ENCODE assay signal across 9 cellular contexts in genomic region chr1:151991663-151992344, GRCh38. TPM values are rescaled to one million over a fixed set of nuclear protein-coding genes. Genes with fewer than 3 reads are reported as not detected.
DNase-seq lines count a peak whose midpoint lies in the region; ATAC-seq and TF ChIP-seq lines count a peak whose summit lies in the region.
"Had no signal": no experiment of that assay in that cellular context is flagged by ENCODE, and none has a peak within 500 bp of the region (broad histone marks: within the 10 kb centered on the region; RNA-seq: fewer than 3 reads in every experiment).

No MANE protein-coding gene starts in this region.

- peak overlapping the region; percentile 96 for H3K4me3 Mint-ChIP-seq in T-helper 17 cell

- H3K27ac Mint-ChIP-seq in T-helper 17 cell, result peak overlapping the region; percentile 96
- H3K27ac Mint-ChIP-seq: stimulated activated naive B cell treated with anti-CD40 and anti-IgM and Interleukin-4, amounts not matched to agents 10 μg/mL and 1 μg/mL and 100 μg/mL, for 72 hours had no signal

- peaks cover 16% of the 10 kb centered on the region for H3K4me1 ChIP-seq in psoas muscle

- peaks cover 6% of the 10 kb centered on the region for H3K36me3 Mint-ChIP-seq in T-helper 17 cell (ENCODE audit: low read depth)
- H3K36me3 Mint-ChIP-seq: stimulated activated naive B cell treated with anti-CD40 and anti-IgM and Interleukin-4, amounts not matched to agents 10 μg/mL and 1 μg/mL and 100 μg/mL, for 72 hours had no signal

- peak; percentile 54 for DNase-seq in Daoy (ENCODE audit: low read depth)
- DNase-seq in T-helper 17 cell, result no peak
- no peak for DNase-seq in fibroblast of villous mesenchyme (ENCODE audit: low read depth)
- DNase-seq in psoas muscle, result no peak
- DNase-seq in activated gamma-delta T cell (lab: John Stamatoyannopoulos, UW), result no peak
- no peak for DNase-seq in NCI-H2081 treated with DMSO at 0.1 percent for 48 hours (lab: John Stamatoyannopoulos, UW)
- no peak for DNase-seq in activated CD4-positive, alpha-beta T cell treated with anti-CD3 and anti-CD28 coated beads for 1 hour

- TF ChIP-seq CTCF in fibroblast of villous mesenchyme (IDR thresholded peaks at IDR 0.05; ENCODE audit: insufficient read depth, low read depth, low read length) (no peak), psoas muscle (IDR thresholded peaks at IDR 0.05) (no peak)

- H3K4me1 Mint-ChIP-seq in T-helper 17 cell, result peaks cover 53% of the 10 kb centered on the region

- ATAC-seq in T-helper 17 cell, result no peak
- ATAC-seq in psoas muscle, result no peak
- no peak for ATAC-seq in GM19324 (IDR thresholded peaks at IDR 0.05; ENCODE audit: low FRiP score, unreplicated experiment)

- H3K27me3 Mint-ChIP-seq in T-helper 17 cell, result no peaks in the 10 kb centered on the region
- H3K27me3 Mint-ChIP-seq: stimulated activated naive B cell treated with anti-CD40 and anti-IgM and Interleukin-4, amounts not matched to agents 10 μg/mL and 1 μg/mL and 100 μg/mL, for 72 hours had no signal

- WGBS in psoas muscle, 3 donors, result 31 to 52% (median 36%) methylated on average over 7 of the region's 7 CpGs

- no peaks in the 10 kb centered on the region for H3K9me3 ChIP-seq in T-helper 17 cell (ENCODE audit: control insufficient read depth, low read length, poor library complexity, severe bottlenecking)
- no peaks in the 10 kb centered on the region for H3K9me3 ChIP-seq in psoas muscle

- peak overlapping the region; percentile 76 for H3K27ac ChIP-seq in psoas muscle

- peak overlapping the region; percentile 77 for H3K4me3 ChIP-seq in fibroblast of villous mesenchyme (ENCODE audit: low read depth, low read length)
- H3K4me3 ChIP-seq in psoas muscle, result peak overlapping the region; percentile 78

- intact Hi-C loops in psoas muscle (cut with DNase I), result loop anchor here in 1 of 2 donors (5.0 kb wide), 1 partner anchor 60 kb away; no protein-coding TSS in a partner anchor

- peaks cover 0 to 51% (median 4%) of the 10 kb centered on the region in 3 donors for H3K27me3 ChIP-seq in psoas muscle (ENCODE audit: insufficient read depth in 3 of 3, low read length in 2 of 3)

- no peaks in the 10 kb centered on the region for H3K36me3 ChIP-seq in psoas muscle (ENCODE audit: insufficient read depth in 1 of 2, low read depth in 1 of 2)

RNA-seq across cellular contexts. Expression of gene S100A10, which starts 1.9 kb away (rescaled TPM):
- total RNA-seq in Daoy (2014; rRNA removed; shearing (Covaris generic)), result 68.5 and 77.3 TPM in 2 replicates
- 100 to 1,000 TPM; 317 to 349 TPM for total RNA-seq in T-helper 17 cell
- 70.0 and 70.2 TPM in 2 replicates for total RNA-seq in fibroblast of villous mesenchyme
- total RNA-seq in psoas muscle, result 100 to 1,000 TPM in 1 of 4 donors, 10 to 100 TPM in 3; 41.8 to 150 (median 59.9) TPM
- 100 to 1,000 TPM in 1 of 3 donors, 10 to 100 TPM in 2; 30.5 to 414 (median 61.6) TPM for polyA plus RNA-seq in psoas muscle

RNA-seq across cellular contexts. Expression of gene S100A11, which starts 45.0 kb away (rescaled TPM):
- 289 and 308 TPM in 2 replicates for total RNA-seq in Daoy (2014; rRNA removed; shearing (Covaris generic))
- total RNA-seq in T-helper 17 cell (100 to 1,000 TPM in 1 of 2 donors, 10 to 100 TPM in 1; 76.4 to 117 TPM), fibroblast of villous mesenchyme (126 and 197 TPM in 2 replicates), psoas muscle (10 to 100 TPM; 36.7 to 68.5 (median 47.1) TPM)
- 100 to 1,000 TPM in 1 of 3 donors, 10 to 100 TPM in 2; 61.2 to 500 (median 96.1) TPM for polyA plus RNA-seq in psoas muscle
